ENCODE assay signal across 19 cellular contexts in genomic region chr1:73953186-73953585, GRCh38.
DNase-seq lines count a peak whose midpoint lies in the region; ATAC-seq lines count a peak whose summit lies in the region.
"Had no signal": no experiment of that assay in that cellular context is flagged by ENCODE, and none has a peak within 500 bp of the region (broad histone marks: within the 10 kb centered on the region; RNA-seq: fewer than 3 reads in every experiment).

No MANE protein-coding gene starts in this region.

- no peak for ATAC-seq in HG03342 (IDR thresholded peaks at IDR 0.05; ENCODE audit: unreplicated experiment)
- ATAC-seq: A549, GM12878 had no signal

- DNase-seq in NCI-H1694 (lab: John Stamatoyannopoulos, UW) (peak; percentile 23), NCI-H1694 treated with DMSO at 0.1 percent for 48 hours (lab: John Stamatoyannopoulos, UW) (no peak), NCI-H446 (lab: John Stamatoyannopoulos, UW) (peak; percentile 55 to 68), cerebellar cortex (ENCODE audit: low spot score) (peak; percentile 79), DMS53 (lab: John Stamatoyannopoulos, UW) (no peak), NCI-H2171 treated with DMSO at 0.1 percent for 48 hours (lab: John Stamatoyannopoulos, UW) (no peak)
- DNase-seq: AML-193; BE2C; CD4-positive, alpha-beta memory T cell; CD4-positive, CD25-positive, alpha-beta regulatory T cell; CD8-positive, alpha-beta memory T cell; COR-L47; DMS 273 treated with DMSO at 0.1 percent for 48 hours; DMS153; DMS79 treated with DMSO at 0.1 percent for 48 hours; GDM1 had no signal

Comparison
In these comparisons a context has a peak if more than half of its experiments do, and no peak if none do; other contexts are left out.
1. DNase-seq: peak in NCI-H1694 (single experiment), NCI-H446 (2 of 2) and cerebellar cortex (single experiment); none in NCI-H1694 treated with DMSO at 0.1 percent for 48 hours (single experiment), DMS53 (single experiment) and NCI-H2171 treated with DMSO at 0.1 percent for 48 hours (single experiment).